ENCODE assay signal across 1 cellular context in genomic region chr6:68728124-68728523, GRCh38.
TF ChIP-seq lines count a peak whose summit lies in the region.

No MANE protein-coding gene starts in this region.

TF ChIP-seq in HepG2, 621 proteins besides CTCF, POLR2A, EP300 and RAD21 (continued from another document):
- TF ChIP-seq FOXO4 (CRISPR knock-in tag; conservative IDR thresholded peaks at IDR 0.05) (no peak), ATM (IDR thresholded peaks at IDR 0.05; ENCODE audit: borderline replicate concordance) (no peak)
